1 cellular context compared by ENCODE assay signal in genomic region chr20:50389808-50390684, GRCh38.
A peak's percentile ranks its signal among the peaks of the same experiment; 100 is the strongest.
TF ChIP-seq lines count a peak whose summit lies in the region.

No MANE protein-coding gene starts in this region.

TF ChIP-seq in liver, 16 proteins besides CTCF, POLR2A, EP300 and RAD21 (continued from another document):
- TF ChIP-seq REST (IDR thresholded peaks at IDR 0.05) (no peak), MAX (IDR thresholded peaks at IDR 0.05) (peak; percentile 46), EGR1 (IDR thresholded peaks at IDR 0.05; ENCODE audit: low read depth in 2 of 2) (peak in 1 of 2 donors; percentile 32)
TF ChIP-seq in liver: peak in this region for 8.
